Comparison of ENCODE assay signal across 10 cellular contexts in genomic region chr12:103505371-103506236, GRCh38. TPM values are rescaled to one million over a fixed set of nuclear protein-coding genes. Genes with fewer than 3 reads are reported as not detected.
DNase-seq lines count a peak whose midpoint lies in the region; ATAC-seq lines count a peak whose summit lies in the region.
"Had no signal": no experiment of that assay in that cellular context is flagged by ENCODE, and none has a peak within 500 bp of the region (broad histone marks: within the 10 kb centered on the region; RNA-seq: fewer than 3 reads in every experiment).

No MANE protein-coding gene starts in this region.

- H3K4me1 Mint-ChIP-seq in activated T-cell treated with anti-CD3 and anti-CD28 coated beads, Interleukin-2, amount 50 U/mL, for 4 hours (ENCODE audit: low read depth), result peaks cover 12% of the 10 kb centered on the region

- no peaks in the 10 kb centered on the region for H3K9me3 ChIP-seq in MG63
- H3K9me3 ChIP-seq: esophagus squamous epithelium had no signal

- ATAC-seq in HG03039 (IDR thresholded peaks at IDR 0.05; ENCODE audit: unreplicated experiment), result peak; percentile 91
- ATAC-seq in activated T-cell treated with anti-CD3 and anti-CD28 coated beads, Interleukin-2, amount 50 U/mL, for 4 hours, result peak; percentile 94

- H3K36me3 Mint-ChIP-seq in activated T-cell treated with anti-CD3 and anti-CD28 coated beads, Interleukin-2, amount 50 U/mL, for 4 hours (ENCODE audit: insufficient read depth), result no peaks in the 10 kb centered on the region

- peak; percentile 73 for DNase-seq in activated CD8-positive, alpha-beta memory T cell treated with anti-CD3 and anti-CD28 coated beads for 24 hours
- no peak for DNase-seq in activated CD8-positive, alpha-beta memory T cell treated with anti-CD3 and anti-CD28 coated beads, Interleukin-2, amount 50 U/mL, for 4 hours
- no peak for DNase-seq in activated T-cell treated with anti-CD3 and anti-CD28 coated beads, Interleukin-2, amount 50 U/mL, for 4 hours
- peak; percentile 40 to 71 for DNase-seq in stimulated activated CD8-positive, alpha-beta memory T cell treated with anti-CD3 and anti-CD28 coated beads, Interleukin-7, amount 100 ng/mL, for 48 hours (ENCODE audit: extremely low read depth in 1 of 2, low read depth in 1 of 2)
- DNase-seq in G401 (ENCODE audit: low spot score) (no peak), MG63 (no peak), DMS 273 treated with DMSO at 0.1 percent for 48 hours (lab: John Stamatoyannopoulos, UW) (no peak)
- DNase-seq: esophagus squamous epithelium, small intestine had no signal

- H3K27me3 ChIP-seq in MG63, result peaks cover 2% of the 10 kb centered on the region; the same call in 1 of the 2 replicates
- H3K27me3 ChIP-seq: esophagus squamous epithelium had no signal

- in situ Hi-C loops in G401 (cut with HindIII; ENCODE audit: low sequenced_read_pairs), result no loop called here

- H3K36me3 ChIP-seq in MG63, result no peaks in the 10 kb centered on the region
- H3K36me3 ChIP-seq: esophagus squamous epithelium had no signal

- no peaks in the 10 kb centered on the region for H3K27me3 Mint-ChIP-seq in activated T-cell treated with anti-CD3 and anti-CD28 coated beads, Interleukin-2, amount 50 U/mL, for 4 hours (ENCODE audit: low read depth)

- H3K4me3 Mint-ChIP-seq in activated T-cell treated with anti-CD3 and anti-CD28 coated beads, Interleukin-2, amount 50 U/mL, for 4 hours, result no peak overlapping the region

- H3K4me3 ChIP-seq in MG63, result no peak overlapping the region
- H3K4me3 ChIP-seq: esophagus squamous epithelium had no signal

- H3K9me3 Mint-ChIP-seq in activated T-cell treated with anti-CD3 and anti-CD28 coated beads, Interleukin-2, amount 50 U/mL, for 4 hours, result no peaks in the 10 kb centered on the region

RNA-seq across cellular contexts. Expression of gene C12orf42, which starts 9.8 kb away (rescaled TPM):
- total RNA-seq in activated T-cell treated with anti-CD3 and anti-CD28 coated beads, Interleukin-2, amount 50 U/mL, for 4 hours, result under 1 TPM; 0.46 to 0.50 (median 0.49) TPM
- not detected in 2 replicates for total RNA-seq in G401 (2014; rRNA removed; shearing (Covaris generic))
- total RNA-seq in MG63 (2014; rRNA removed; shearing (Covaris generic); ENCODE audit: low replicate concordance), result not detected in 2 replicates
- total RNA-seq: esophagus squamous epithelium had no signal

Comparison
In these comparisons a context has a peak if more than half of its experiments do, and no peak if none do; other contexts are left out.
1. DNase-seq: peak in activated CD8-positive, alpha-beta memory T cell treated with anti-CD3 and anti-CD28 coated beads for 24 hours (single experiment) and stimulated activated CD8-positive, alpha-beta memory T cell treated with anti-CD3 and anti-CD28 coated beads, Interleukin-7, amount 100 ng/mL, for 48 hours (2 of 2); none in activated CD8-positive, alpha-beta memory T cell treated with anti-CD3 and anti-CD28 coated beads, Interleukin-2, amount 50 U/mL, for 4 hours (single experiment), activated T-cell treated with anti-CD3 and anti-CD28 coated beads, Interleukin-2, amount 50 U/mL, for 4 hours (single experiment), G401 (single experiment), MG63 (single experiment) and DMS 273 treated with DMSO at 0.1 percent for 48 hours (single experiment).